Comparison of ENCODE assay signal across 3 cellular contexts in the genomic region with DNA sequence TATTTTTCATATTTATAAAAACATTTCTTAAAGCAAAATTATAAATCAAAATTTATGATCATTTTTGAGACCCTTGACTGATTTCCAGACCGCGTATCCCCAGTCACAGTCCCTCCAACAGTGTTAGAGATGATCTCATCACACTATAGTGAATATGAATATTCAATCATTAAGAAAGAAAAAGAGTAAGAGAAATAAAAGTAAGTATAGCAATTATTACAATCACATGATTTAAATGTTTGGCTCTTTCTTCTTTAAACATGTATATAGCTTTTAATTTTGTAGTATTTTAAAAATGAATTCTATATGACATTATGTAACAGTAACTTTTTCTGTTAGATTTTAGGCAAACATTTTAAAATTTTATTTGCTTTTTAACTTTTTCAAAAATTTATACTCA.
TF ChIP-seq lines count a peak whose summit lies in the region.

No MANE protein-coding gene starts in this region.

TF ChIP-seq in HepG2, 621 proteins besides CTCF, POLR2A, EP300 and RAD21:
- TF ChIP-seq TOPORS (CRISPR knock-in tag; IDR thresholded peaks at IDR 0.05) (no peak), GFI1 (CRISPR knock-in tag; IDR thresholded peaks at IDR 0.05; ENCODE audit: borderline replicate concordance) (no peak), ZNF260 (CRISPR knock-in tag; IDR thresholded peaks at IDR 0.05; ENCODE audit: borderline replicate concordance, low read depth) (no peak), SRY (CRISPR knock-in tag; IDR thresholded peaks at IDR 0.05) (no peak), ZHX2 (IDR thresholded peaks at IDR 0.05; ENCODE audit: low read depth) (no peak), ZHX2 (CRISPR knock-in tag; IDR thresholded peaks at IDR 0.05; ENCODE audit: borderline replicate concordance) (no peak), POGZ (CRISPR knock-in tag; IDR thresholded peaks at IDR 0.05) (no peak), RAD51 (IDR thresholded peaks at IDR 0.05; ENCODE audit: borderline replicate concordance) (peak; percentile 51; the same call in 1 of the 2 replicates)
TF ChIP-seq in HepG2: peak in this region for 1.

TF ChIP-seq in K562, 482 proteins besides CTCF, POLR2A, EP300 and RAD21:
- no peak for TF ChIP-seq SP1 (CRISPR knock-in tag; IDR thresholded peaks at IDR 0.05)
- TF ChIP-seq, protein P1, sequence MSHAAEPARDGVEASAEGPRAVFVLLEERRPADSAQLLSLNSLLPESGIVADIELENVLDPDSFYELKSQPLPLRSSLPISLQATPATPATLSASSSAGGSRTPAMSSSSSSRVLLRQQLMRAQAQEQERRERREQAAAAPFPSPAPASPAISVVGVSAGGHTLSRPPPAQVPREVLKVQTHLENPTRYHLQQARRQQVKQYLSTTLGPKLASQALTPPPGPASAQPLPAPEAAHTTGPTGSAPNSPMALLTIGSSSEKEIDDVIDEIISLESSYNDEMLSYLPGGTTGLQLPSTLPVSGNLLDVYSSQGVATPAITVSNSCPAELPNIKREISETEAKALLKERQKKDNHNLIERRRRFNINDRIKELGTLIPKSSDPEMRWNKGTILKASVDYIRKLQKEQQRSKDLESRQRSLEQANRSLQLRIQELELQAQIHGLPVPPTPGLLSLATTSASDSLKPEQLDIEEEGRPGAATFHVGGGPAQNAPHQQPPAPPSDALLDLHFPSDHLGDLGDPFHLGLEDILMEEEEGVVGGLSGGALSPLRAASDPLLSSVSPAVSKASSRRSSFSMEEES (CRISPR knock-in tag; IDR thresholded peaks at IDR 0.05) = peak; percentile 78

TF ChIP-seq in WTC11, 78 proteins besides CTCF, POLR2A, EP300 and RAD21 (continued from another document):
- TF ChIP-seq, protein P2, sequence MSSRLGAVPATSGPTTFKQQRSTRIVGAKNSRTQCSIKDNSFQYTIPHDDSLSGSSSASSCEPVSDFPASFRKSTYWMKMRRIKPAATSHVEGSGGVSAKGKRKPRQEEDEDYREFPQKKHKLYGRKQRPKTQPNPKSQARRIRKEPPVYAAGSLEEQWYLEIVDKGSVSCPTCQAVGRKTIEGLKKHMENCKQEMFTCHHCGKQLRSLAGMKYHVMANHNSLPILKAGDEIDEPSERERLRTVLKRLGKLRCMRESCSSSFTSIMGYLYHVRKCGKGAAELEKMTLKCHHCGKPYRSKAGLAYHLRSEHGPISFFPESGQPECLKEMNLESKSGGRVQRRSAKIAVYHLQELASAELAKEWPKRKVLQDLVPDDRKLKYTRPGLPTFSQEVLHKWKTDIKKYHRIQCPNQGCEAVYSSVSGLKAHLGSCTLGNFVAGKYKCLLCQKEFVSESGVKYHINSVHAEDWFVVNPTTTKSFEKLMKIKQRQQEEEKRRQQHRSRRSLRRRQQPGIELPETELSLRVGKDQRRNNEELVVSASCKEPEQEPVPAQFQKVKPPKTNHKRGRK (CRISPR knock-in tag; IDR thresholded peaks at IDR 0.05; ENCODE audit: borderline replicate concordance) = no peak
- TF ChIP-seq ZNF317 (CRISPR knock-in tag; IDR thresholded peaks at IDR 0.05; ENCODE audit: borderline replicate concordance, low read depth) (no peak), GABPB1 (CRISPR knock-in tag; IDR thresholded peaks at IDR 0.05) (no peak)
